Comparison of ENCODE assay signal across 10 cellular contexts in genomic region chr9:18632624-18633407, GRCh38.
DNase-seq lines count a peak whose midpoint lies in the region; ATAC-seq and TF ChIP-seq lines count a peak whose summit lies in the region.
"Had no signal": no experiment of that assay in that cellular context is flagged by ENCODE, and none has a peak within 500 bp of the region (broad histone marks: within the 10 kb centered on the region; RNA-seq: fewer than 3 reads in every experiment).

No MANE protein-coding gene starts in this region.

- H3K4me1 ChIP-seq in ascending aorta = peaks cover 0 to 29% of the 10 kb centered on the region in 2 donors

- ATAC-seq in HG02885 (IDR thresholded peaks at IDR 0.05; ENCODE audit: poor library complexity, unreplicated experiment) = no peak
- ATAC-seq: activated CD8-positive, alpha-beta T cell treated with anti-CD3 and anti-CD28 coated beads for 36 hours had no signal

- no peaks in the 10 kb centered on the region for H3K27me3 ChIP-seq in ascending aorta

- peak overlapping the region; percentile 78 to 79 for H3K27ac ChIP-seq in ascending aorta

- H3K9me3 ChIP-seq in ascending aorta = no peaks in the 10 kb centered on the region

- DNase-seq in ELR (ENCODE audit: low read depth) (peak; percentile 84), ascending aorta (ENCODE audit: low spot score in 2 of 2) (peak; percentile 31 to 82), glomerular endothelial cell (ENCODE audit: extremely low read depth, low read depth, low spot score) (peak; percentile 79), retinal pigment epithelial cell (ENCODE audit: low read depth) (peak; percentile 85), GM13976 (ENCODE audit: low spot score) (no peak), ecto neural progenitor cell (ENCODE audit: low spot score) (no peak)
- DNase-seq in activated CD4-positive, alpha-beta T cell treated with anti-CD3 and anti-CD28 coated beads for 1 hour = no peak
- DNase-seq: activated CD8-positive, alpha-beta T cell treated with anti-CD3 and anti-CD28 coated beads for 36 hours; RPMI8226 had no signal

- intact Hi-C loops in ascending aorta (cut with DNase I) = loop anchor here (5.0 kb wide), 1 partner anchor 156 kb away; no protein-coding TSS in a partner anchor

- TF ChIP-seq CTCF in ascending aorta (IDR thresholded peaks at IDR 0.05) (no peak), retinal pigment epithelial cell (conservative IDR thresholded peaks at IDR 0.05; ENCODE audit: low read depth, low read length) (no peak), GM13976 (IDR thresholded peaks at IDR 0.05; ENCODE audit: borderline replicate concordance, control extremely low read depth, extremely low read depth, insufficient read depth, missing control alignments) (no peak)

- no peak overlapping the region for H3K4me3 ChIP-seq in ascending aorta
- no peak overlapping the region for H3K4me3 ChIP-seq in retinal pigment epithelial cell (ENCODE audit: low read length)

- no peaks in the 10 kb centered on the region for H3K36me3 ChIP-seq in ascending aorta

- in situ Hi-C loops in GM13976 (cut with MboI; ENCODE audit: low sequenced_read_pairs, unreplicated experiment) = no loop called here

Comparison
In these comparisons a context has a peak if more than half of its experiments do, and no peak if none do; other contexts are left out.
1. DNase-seq: peak in ELR (single experiment), ascending aorta (2 of 2), glomerular endothelial cell (single experiment) and retinal pigment epithelial cell (single experiment); none in activated CD4-positive, alpha-beta T cell treated with anti-CD3 and anti-CD28 coated beads for 1 hour (single experiment), GM13976 (single experiment) and ecto neural progenitor cell (single experiment).